ENCODE assay signal across 8 cellular contexts in genomic region chr19:15431396-15432017, GRCh38. TPM values are rescaled to one million over a fixed set of nuclear protein-coding genes. Genes with fewer than 3 reads are reported as not detected.
DNase-seq lines count a peak whose midpoint lies in the region; ATAC-seq and TF ChIP-seq lines count a peak whose summit lies in the region.

No MANE protein-coding gene starts in this region.

- H3K9me2 ChIP-seq in OCI-LY7 (ENCODE audit: insufficient read depth, low read length): no peaks in the 10 kb centered on the region

- H3K36me3 Mint-ChIP-seq in CD8-positive, alpha-beta memory T cell: peaks cover 0 to 39% (median under 1%) of the 10 kb centered on the region in 3 donors

- peak overlapping the region; percentile 84 to 99 (median 94) for H3K27ac Mint-ChIP-seq in CD8-positive, alpha-beta memory T cell

- no peaks in the 10 kb centered on the region for H3K9me3 ChIP-seq in CD8-positive, alpha-beta memory T cell (ENCODE audit: low read length)
- H3K9me3 ChIP-seq in OCI-LY7 (ENCODE audit: low read length) (no peaks in the 10 kb centered on the region), neutrophil (no peaks in the 10 kb centered on the region)

- intact Hi-C loops in OCI-LY7 (cut with micrococcal nuclease; ENCODE audit: unreplicated experiment): loop anchor here (5.0 kb wide), 1 partner anchor 126 kb away; no protein-coding TSS in a partner anchor

- peak overlapping the region; percentile 59 for H3K4me3 ChIP-seq in CD8-positive, alpha-beta memory T cell (ENCODE audit: low read length)
- H3K4me3 ChIP-seq in OCI-LY7 (ENCODE audit: low read depth, low read length, poor library complexity, severe bottlenecking) (peak overlapping the region; percentile 85), neutrophil (ENCODE audit: low read depth in 1 of 2, low read length in 1 of 2) (peak overlapping the region; percentile 52 to 61)

- DNase-seq in CD8-positive, alpha-beta memory T cell: no peak
- DNase-seq in OCI-LY7 (ENCODE audit: low spot score) (no peak), epithelial cell of prostate (ENCODE audit: low read depth, low spot score) (no peak), NCI-H128 (lab: John Stamatoyannopoulos, UW; ENCODE audit: unreplicated experiment) (no peak), EL (no peak)

- peaks cover 6% of the 10 kb centered on the region for H3K36me3 ChIP-seq in CD8-positive, alpha-beta memory T cell (ENCODE audit: insufficient read depth, low read length)
- H3K36me3 ChIP-seq in OCI-LY7 (ENCODE audit: insufficient read depth, low read length) (peaks cover 35% of the 10 kb centered on the region), neutrophil (peaks cover 60% of the 10 kb centered on the region)

- POLR2A ChIA-PET in CD8-positive, alpha-beta memory T cell (lab: Charles Lee): no interaction called here
- POLR2A ChIA-PET in OCI-LY7 (lab: Charles Lee): interaction anchor here (0.9 kb wide), 1 partner anchor 13 kb away, joined by 5 read pairs; the partner anchor contains the start of gene AKAP8L

- peaks cover 27 to 32% (median 31%) of the 10 kb centered on the region in 3 donors for H3K4me1 Mint-ChIP-seq in CD8-positive, alpha-beta memory T cell

- H3K4me2 ChIP-seq in OCI-LY7 (ENCODE audit: low read length): peak overlapping the region; percentile 83

- peak overlapping the region; percentile 92 to 99 (median 94) for H3K4me3 Mint-ChIP-seq in CD8-positive, alpha-beta memory T cell

- H2AFZ ChIP-seq in OCI-LY7 (ENCODE audit: low read length): no peak overlapping the region

- H3K4me1 ChIP-seq in CD8-positive, alpha-beta memory T cell (ENCODE audit: insufficient read depth, low read length): peaks cover 24% of the 10 kb centered on the region
- H3K4me1 ChIP-seq in OCI-LY7 (ENCODE audit: insufficient read depth, low read length, poor library complexity, severe bottlenecking) (peaks cover 21% of the 10 kb centered on the region), neutrophil (ENCODE audit: control insufficient read depth in 1 of 2, insufficient read depth in 1 of 2, low read depth in 1 of 2, low read length in 1 of 2) (peaks cover 24% of the 10 kb centered on the region in 2 experiments)

- no peak for ATAC-seq in GM19351 (IDR thresholded peaks at IDR 0.05; ENCODE audit: unreplicated experiment)
- ATAC-seq in HG02678 (IDR thresholded peaks at IDR 0.05; ENCODE audit: unreplicated experiment): no peak

- TSS peak; percentile 81 for BruUV-seq in OCI-LY7 (replicated peaks; lab: Mats Ljungman, UMichigan)

- no peaks in the 10 kb centered on the region for H3K9me3 Mint-ChIP-seq in CD8-positive, alpha-beta memory T cell

- no peaks in the 10 kb centered on the region; the same call in 1 of the 2 replicates for H4K20me1 ChIP-seq in OCI-LY7 (ENCODE audit: insufficient read depth, low read length)

- TF ChIP-seq CTCF in OCI-LY7 (conservative IDR thresholded peaks at IDR 0.05; ENCODE audit: low read length): no peak
- no peak for TF ChIP-seq CTCF in neutrophil (IDR thresholded peaks at IDR 0.05)

- no peaks in the 10 kb centered on the region for H3K27me3 Mint-ChIP-seq in CD8-positive, alpha-beta memory T cell

- CTCF ChIA-PET in CD8-positive, alpha-beta memory T cell (lab: Charles Lee): interaction anchor here (2.0 to 3.8 kb wide), 2 partner anchors 12 to 124 kb away, joined by 9 to 24 read pairs; partner anchors contain the start of gene AKAP8L
- CTCF ChIA-PET in OCI-LY7 (lab: Charles Lee; ENCODE audit: unreplicated experiment): no interaction called here

- H3K27me3 ChIP-seq in CD8-positive, alpha-beta memory T cell (ENCODE audit: insufficient read depth, low read length, poor library complexity, severe bottlenecking): no peaks in the 10 kb centered on the region
- H3K27me3 ChIP-seq in neutrophil: no peaks in the 10 kb centered on the region

- H3K27ac ChIP-seq in CD8-positive, alpha-beta memory T cell (ENCODE audit: low read depth, low read length): peak overlapping the region; percentile 61
- H3K27ac ChIP-seq in OCI-LY7 (ENCODE audit: low read depth, low read length, poor library complexity, severe bottlenecking) (peak overlapping the region; percentile 45), epithelial cell of prostate (peak overlapping the region; percentile 22), neutrophil (peak overlapping the region; percentile 27)

- H3K79me2 ChIP-seq in OCI-LY7 (ENCODE audit: insufficient read depth, low read depth, low read length): peaks cover 24% of the 10 kb centered on the region

RNA-seq across cellular contexts. Expression of gene AKAP8L, which starts 12.7 kb away (rescaled TPM):
- total RNA-seq in CD8-positive, alpha-beta memory T cell: 10 to 100 TPM; 74.5 to 74.9 TPM
- 69.8 TPM for polyA plus RNA-seq in CD8-positive, alpha-beta memory T cell
- total RNA-seq in OCI-LY7 (2014; rRNA removed; shearing (Covaris generic)): 119 and 122 TPM in 2 replicates
- 124 and 143 TPM in 2 replicates for total RNA-seq in OCI-LY7 (2022)

RNA-seq across cellular contexts. Expression of gene WIZ, which starts 18.2 kb away (rescaled TPM):
- total RNA-seq in CD8-positive, alpha-beta memory T cell: 10 to 100 TPM; 28.9 to 31.2 TPM
- 1.8 TPM for polyA plus RNA-seq in CD8-positive, alpha-beta memory T cell
- 13.5 and 16.4 TPM in 2 replicates for total RNA-seq in OCI-LY7 (2014; rRNA removed; shearing (Covaris generic))
- total RNA-seq in OCI-LY7 (2022): 35.9 and 38.3 TPM in 2 replicates

RNA-seq across cellular contexts. Expression of gene RASAL3, which starts 32.8 kb away (rescaled TPM):
- total RNA-seq in CD8-positive, alpha-beta memory T cell: 100 to 1,000 TPM; 120 to 125 TPM
- 144 TPM for polyA plus RNA-seq in CD8-positive, alpha-beta memory T cell
- total RNA-seq in OCI-LY7 (2014; rRNA removed; shearing (Covaris generic)): 28.3 and 29.3 TPM in 2 replicates
- 52.0 and 53.3 TPM in 2 replicates for total RNA-seq in OCI-LY7 (2022)

RNA-seq across cellular contexts. Expression of gene PGLYRP2, which starts 47.8 kb away (rescaled TPM):
- under 1 TPM in 1 of 2 experiments, not detected in 1; 0.13 TPM for total RNA-seq in CD8-positive, alpha-beta memory T cell
- polyA plus RNA-seq in CD8-positive, alpha-beta memory T cell: 0.49 TPM
- not detected in 2 replicates for total RNA-seq in OCI-LY7 (2014; rRNA removed; shearing (Covaris generic))
- not detected in 2 replicates for total RNA-seq in OCI-LY7 (2022)

RNA-seq across cellular contexts. Expression of gene AKAP8, which starts 51.9 kb away (rescaled TPM):
- total RNA-seq in CD8-positive, alpha-beta memory T cell: 10 to 100 TPM; 48.6 to 59.8 TPM
- 22.3 TPM for polyA plus RNA-seq in CD8-positive, alpha-beta memory T cell
- total RNA-seq in OCI-LY7 (2014; rRNA removed; shearing (Covaris generic)): 22.2 and 26.4 TPM in 2 replicates
- total RNA-seq in OCI-LY7 (2022): 51.3 and 52.3 TPM in 2 replicates
